ENCODE assay signal across 10 cellular contexts in genomic region chr12:109458771-109459208, GRCh38. TPM values are rescaled to one million over a fixed set of nuclear protein-coding genes. Genes with fewer than 3 reads are reported as not detected.
DNase-seq lines count a peak whose midpoint lies in the region; ATAC-seq and TF ChIP-seq lines count a peak whose summit lies in the region.
"Had no signal": no experiment of that assay in that cellular context is flagged by ENCODE, and none has a peak within 500 bp of the region (broad histone marks: within the 10 kb centered on the region; RNA-seq: fewer than 3 reads in every experiment).

No MANE protein-coding gene starts in this region.

- H3K9ac ChIP-seq in trophoblast cell (ENCODE audit: low read length) = no peak overlapping the region

- in situ Hi-C loops in Panc1 (cut with HindIII; ENCODE audit: low pct_unique_long_range_greater_than_20kb, low sequenced_read_pairs) = no loop called here

- no peak overlapping the region for H3K23ac ChIP-seq in trophoblast cell (ENCODE audit: low read length)

- H4K12ac ChIP-seq in trophoblast cell (ENCODE audit: low read depth, low read length) = no peak overlapping the region

- H3K79me2 ChIP-seq in trophoblast cell (ENCODE audit: control insufficient read depth, insufficient read depth, low read length, poor library complexity) = peaks cover 22% of the 10 kb centered on the region

- peak overlapping the region; percentile 29 for H2BK120ac ChIP-seq in trophoblast cell (ENCODE audit: insufficient read depth, low read length, poor library complexity)

- peak overlapping the region; percentile 85 for H3K4ac ChIP-seq in trophoblast cell (ENCODE audit: low read depth, low read length)

- H3K4me1 ChIP-seq in Panc1 (ENCODE audit: control insufficient read depth, insufficient read depth, low read length) = peaks cover 26% of the 10 kb centered on the region
- H3K4me1 ChIP-seq in trophoblast cell (ENCODE audit: control insufficient read depth in 1 of 2, insufficient read depth in 2 of 2, low read length in 2 of 2) = peaks cover 48 to 56% of the 10 kb centered on the region in 2 experiments

- H2BK12ac ChIP-seq in trophoblast cell (ENCODE audit: low read length) = peak overlapping the region; percentile 73

- BruUV-seq in Panc1 (replicated peaks; lab: Mats Ljungman, UMichigan) = TSS peak; percentile 43

- H3K4me2 ChIP-seq in trophoblast cell (ENCODE audit: low read length) = no peak overlapping the region

- WGBS in trophoblast cell (ENCODE audit: extremely low coverage, insufficient coverage, insufficient read length) = no CpG with 5 or more reads among the region's 6 CpGs
- WGBS in lower leg skin, 2 donors = 72 to 76% methylated on average over 6 of the region's 6 CpGs

- no peak for TF ChIP-seq CTCF in Panc1 (IDR thresholded peaks at IDR 0.05)
- TF ChIP-seq CTCF in fibroblast of mammary gland (conservative IDR thresholded peaks at IDR 0.05; ENCODE audit: control insufficient read depth, insufficient read depth, low read depth, low read length) = no peak
- TF ChIP-seq CTCF in lower leg skin (IDR thresholded peaks at IDR 0.05) = no peak
- no peak for TF ChIP-seq CTCF in GM10248 (IDR thresholded peaks at IDR 0.05; ENCODE audit: control extremely low read depth, extremely low read depth, low read depth, missing control alignments)

- POLR2A ChIA-PET in Panc1 (lab: Charles Lee) (no interaction called here), GM10248 (lab: Yijun Ruan, JAX) (no interaction called here)

- peak overlapping the region; percentile 74 for H3K18ac ChIP-seq in trophoblast cell (ENCODE audit: low read length)

- ATAC-seq in Panc1 = no peak
- ATAC-seq: activated CD4-positive, CD25-positive, alpha-beta regulatory T cell treated with anti-CD3 and anti-CD28 coated beads, Interleukin-2, amount 50 U/mL, for 24 hours had no signal

- peak; percentile 82 for DNase-seq in EH (ENCODE audit: low read depth)
- DNase-seq in Panc1 (ENCODE audit: low read depth, low spot score) = no peak
- peak; percentile 54 for DNase-seq in fibroblast of mammary gland (ENCODE audit: low read depth)
- no peak for DNase-seq in trophoblast cell
- no peak for DNase-seq in lower leg skin (ENCODE audit: low spot score in 2 of 2)
- DNase-seq in mesenteric fat pad (ENCODE audit: low spot score) = no peak
- DNase-seq in GOT3 (lab: John Stamatoyannopoulos, UW) = no peak
- no peak for DNase-seq in GM10248 (ENCODE audit: extremely low spot score)
- DNase-seq: NCI-H1694 had no signal

- H3K14ac ChIP-seq in trophoblast cell (ENCODE audit: low read length) = peak overlapping the region; percentile 49

- H3K9me3 ChIP-seq in Panc1 (ENCODE audit: control insufficient read depth, insufficient read depth, low read depth, low read length) (no peaks in the 10 kb centered on the region), trophoblast cell (ENCODE audit: insufficient read depth, low read depth, low read length) (no peaks in the 10 kb centered on the region)

- peak overlapping the region; percentile 79 for H4K91ac ChIP-seq in trophoblast cell (ENCODE audit: low read depth, low read length)

- H3K27me3 ChIP-seq in Panc1 (ENCODE audit: control insufficient read depth, insufficient read depth, low read length) = no peaks in the 10 kb centered on the region
- no peaks in the 10 kb centered on the region for H3K27me3 ChIP-seq in trophoblast cell (ENCODE audit: insufficient read depth, low read length)

- H4K8ac ChIP-seq in trophoblast cell (ENCODE audit: low read depth, low read length) = peak overlapping the region; percentile 30

- intact Hi-C loops in Panc1 (cut with micrococcal nuclease; ENCODE audit: unreplicated experiment) = no loop called here
- intact Hi-C loops in lower leg skin (cut with DNase I; ENCODE audit: low total_unique reads) = no loop called here

- H3K36me3 ChIP-seq in Panc1 (ENCODE audit: control insufficient read depth, insufficient read depth, low read length) (peaks cover 8% of the 10 kb centered on the region), trophoblast cell (ENCODE audit: control insufficient read depth in 1 of 2, insufficient read depth in 2 of 2, low read length in 2 of 2) (peaks cover 37 to 50% of the 10 kb centered on the region in 2 experiments)

- no peak overlapping the region for H3K27ac ChIP-seq in Panc1 (ENCODE audit: low read length)
- H3K27ac ChIP-seq in trophoblast cell (ENCODE audit: low read depth, low read length) = peak overlapping the region; percentile 31

- H2AFZ ChIP-seq in trophoblast cell (ENCODE audit: insufficient read depth, low read length, poor library complexity) = no peak overlapping the region

- peak overlapping the region; percentile 58 for H2BK5ac ChIP-seq in trophoblast cell (ENCODE audit: low read depth, low read length, poor library complexity)

- H3K79me1 ChIP-seq in trophoblast cell (ENCODE audit: low read length) = peaks cover 44% of the 10 kb centered on the region

- H3K4me3 ChIP-seq in Panc1 (ENCODE audit: low read depth in 2 of 2, low read length in 2 of 2) (no peak overlapping the region), fibroblast of mammary gland (ENCODE audit: control insufficient read depth, low read depth, low read length) (no peak overlapping the region), trophoblast cell (ENCODE audit: low read depth, low read length) (no peak overlapping the region), lower leg skin (ENCODE audit: low read depth, poor library complexity, severe bottlenecking) (no peak overlapping the region)

- no peak for TF ChIP-seq POLR2A in lower leg skin (IDR thresholded peaks at IDR 0.05)

- CTCF ChIA-PET in Panc1 (lab: Charles Lee) = no interaction called here
- CTCF ChIA-PET in GM10248 (lab: Yijun Ruan, JAX) = interaction anchor here (1.7 kb wide), 1 partner anchor 31 kb away, joined by 4 read pairs; no protein-coding TSS in a partner anchor

- peak overlapping the region; percentile 64 for H2AK5ac ChIP-seq in trophoblast cell (ENCODE audit: low read length)

RNA-seq across cellular contexts. Expression of gene KCTD10, which starts 18.3 kb away (rescaled TPM):
- 55.2 TPM for total RNA-seq in Panc1 (2021; ENCODE audit: unreplicated experiment)
- 44.6 TPM for polyA plus RNA-seq in Panc1 (2012; ENCODE audit: insufficient read length)
- 105 and 107 TPM in 2 replicates for polyA plus RNA-seq in trophoblast cell (2013)
- 10 to 100 TPM; 22.3 to 60.1 (median 44.1) TPM for total RNA-seq in lower leg skin
- 103 TPM for total RNA-seq in mesenteric fat pad

RNA-seq across cellular contexts. Expression of gene UBE3B, which starts 18.6 kb away (rescaled TPM):
- total RNA-seq in Panc1 (2021; ENCODE audit: unreplicated experiment) = 38.9 TPM
- 29.0 TPM for polyA plus RNA-seq in Panc1 (2012; ENCODE audit: insufficient read length)
- 21.3 and 22.4 TPM in 2 replicates for polyA plus RNA-seq in trophoblast cell (2013)
- total RNA-seq in lower leg skin = 10 to 100 TPM; 42.7 to 49.9 (median 46.3) TPM
- 30.5 TPM for total RNA-seq in mesenteric fat pad

Comparison
In these comparisons a context has a peak if more than half of its experiments do, and no peak if none do; other contexts are left out.
1. DNase-seq: peak in EH (single experiment) and fibroblast of mammary gland (single experiment); none in Panc1 (single experiment), trophoblast cell (0 of 2), lower leg skin (0 of 2), mesenteric fat pad (single experiment), GOT3 (single experiment) and GM10248 (single experiment).